Comparison of ENCODE assay signal across 18 cellular contexts in genomic region chr11:83235825-83236224, GRCh38.
"Had no signal": no experiment of that assay in that cellular context is flagged by ENCODE, and none has a peak within 500 bp of the region (broad histone marks: within the 10 kb centered on the region; RNA-seq: fewer than 3 reads in every experiment).

No MANE protein-coding gene starts in this region.

- H3K4me1 ChIP-seq: prostate gland, suprapubic skin, upper lobe of left lung had no signal

- H3K27me3 ChIP-seq: suprapubic skin, upper lobe of left lung had no signal

- H3K27ac ChIP-seq: prostate gland, suprapubic skin, upper lobe of left lung had no signal

- FAIRE-seq: colon had no signal

- H3K36me3 ChIP-seq: prostate gland, suprapubic skin, upper lobe of left lung had no signal

- DNase-seq: activated CD4-positive, alpha-beta T cell treated with anti-CD3 and anti-CD28 coated beads, Interleukin-2, amount 50 U/mL, for 4 hours; activated CD8-positive, alpha-beta memory T cell treated with anti-CD3 and anti-CD28 coated beads, Interleukin-2, amount 10 ng/mL, durations not matched to agents 7 days and 5 days; activated effector memory CD4-positive, alpha-beta T cell treated with anti-CD3 and anti-CD28 coated beads, Interleukin-2, amount 50 U/mL, for 16 hours; activated T-cell treated with anti-CD3 and anti-CD28 coated beads, Interleukin-2, amount 50 U/mL, for 24 hours; aorta; effector CD4-positive, alpha-beta T cell; occipital lobe; stimulated activated CD4-positive, alpha-beta T cell treated with anti-CD3 and anti-CD28 coated beads, Interleukin-12 subunit alpha, Interleukin-12 subunit beta, amount 100 ng/mL, for 4 hours; stimulated activated CD4-positive, alpha-beta T cell treated with anti-CD3 and anti-CD28 coated beads, Interleukin-2, amount 100 ng/mL, for 48 hours; stimulated activated CD8-positive, alpha-beta memory T cell treated with anti-CD3 and anti-CD28 coated beads, Interleukin-4, amount 100 ng/mL, for 48 hours; stimulated activated naive CD8-positive, alpha-beta T cell treated with anti-CD3 and anti-CD28 coated beads, Interleukin-15, Interleukin-2, amounts not matched to agents 100 U/mL and 50 U/mL, for 24 hours; SW 1271; upper lobe of left lung had no signal

- H3K9me3 ChIP-seq: prostate gland, suprapubic skin, upper lobe of left lung had no signal

- H3K4me3 ChIP-seq: prostate gland, suprapubic skin, upper lobe of left lung had no signal

- ATAC-seq: activated CD4-positive, CD25-positive, alpha-beta regulatory T cell treated with anti-CD3 and anti-CD28 coated beads, Interleukin-2, amount 50 U/mL, for 24 hours; activated CD8-positive, alpha-beta memory T cell treated with anti-CD3 and anti-CD28 coated beads, Interleukin-2, amount 10 ng/mL, durations not matched to agents 7 days and 5 days; sciatic nerve; stimulated activated naive CD8-positive, alpha-beta T cell treated with anti-CD3 and anti-CD28 coated beads, Interleukin-15, Interleukin-2, amounts not matched to agents 100 U/mL and 50 U/mL, for 24 hours had no signal
